ENCODE assay signal across 8 cellular contexts in genomic region chr18:46071615-46071893, GRCh38. TPM values are rescaled to one million over a fixed set of nuclear protein-coding genes. Genes with fewer than 3 reads are reported as not detected.
A peak's percentile ranks its signal among the peaks of the same experiment; 100 is the strongest.
DNase-seq lines count a peak whose midpoint lies in the region; ATAC-seq and TF ChIP-seq lines count a peak whose summit lies in the region.

No MANE protein-coding gene starts in this region.

- no peaks in the 10 kb centered on the region for H3K27me3 ChIP-seq in kidney epithelial cell (ENCODE audit: control insufficient read depth, insufficient read depth, low read length)

- H3K4me3 ChIP-seq in kidney epithelial cell (ENCODE audit: low read depth, low read length): peak overlapping the region; percentile 80

- H3K9me3 Mint-ChIP-seq in activated naive CD8-positive, alpha-beta T cell treated with anti-CD3 and anti-CD28 coated beads, Interleukin-2, amount 50 U/mL, for 24 hours: no peaks in the 10 kb centered on the region

- peaks cover 7% of the 10 kb centered on the region for H3K36me3 Mint-ChIP-seq in activated naive CD8-positive, alpha-beta T cell treated with anti-CD3 and anti-CD28 coated beads, Interleukin-2, amount 50 U/mL, for 24 hours (ENCODE audit: low read depth)

- H3K9ac ChIP-seq in ES-I3 (ENCODE audit: low read depth, low read length): peak overlapping the region; percentile 97

- TF ChIP-seq CTCF in kidney epithelial cell (IDR thresholded peaks at IDR 0.05; ENCODE audit: insufficient read depth, low read length, poor library complexity, severe bottlenecking): no peak

- H3K4me3 Mint-ChIP-seq in activated naive CD8-positive, alpha-beta T cell treated with anti-CD3 and anti-CD28 coated beads, Interleukin-2, amount 50 U/mL, for 24 hours: peak overlapping the region; percentile 82

- H3K36me3 ChIP-seq in ES-I3 (ENCODE audit: insufficient read depth, low read length) (no peaks in the 10 kb centered on the region), kidney epithelial cell (ENCODE audit: control insufficient read depth, insufficient read depth, low read length) (no peaks in the 10 kb centered on the region)

- H3K4me1 ChIP-seq in ES-I3 (ENCODE audit: insufficient read depth, low read length): no peaks in the 10 kb centered on the region; the same call in 1 of the 2 replicates

- peaks cover 2% of the 10 kb centered on the region for H3K27me3 Mint-ChIP-seq in activated naive CD8-positive, alpha-beta T cell treated with anti-CD3 and anti-CD28 coated beads, Interleukin-2, amount 50 U/mL, for 24 hours

- H3K27ac ChIP-seq in substantia nigra (ENCODE audit: low read depth, low read length, poor library complexity, severe bottlenecking): peak overlapping the region; percentile 21

- peak overlapping the region; percentile 81 for H3K27ac Mint-ChIP-seq in activated naive CD8-positive, alpha-beta T cell treated with anti-CD3 and anti-CD28 coated beads, Interleukin-2, amount 50 U/mL, for 24 hours

- H3K4me1 Mint-ChIP-seq in activated naive CD8-positive, alpha-beta T cell treated with anti-CD3 and anti-CD28 coated beads, Interleukin-2, amount 50 U/mL, for 24 hours: peaks cover 45% of the 10 kb centered on the region

- peak; percentile 7 for ATAC-seq in HG03066 (IDR thresholded peaks at IDR 0.05; ENCODE audit: low read depth, unreplicated experiment)
- peak; percentile 37 for ATAC-seq in activated naive CD8-positive, alpha-beta T cell treated with anti-CD3 and anti-CD28 coated beads, Interleukin-2, amount 50 U/mL, for 24 hours
- no peak for ATAC-seq in HG02763 (IDR thresholded peaks at IDR 0.05; ENCODE audit: unreplicated experiment)

- no peaks in the 10 kb centered on the region for H3K9me3 ChIP-seq in ES-I3 (ENCODE audit: control insufficient read depth, insufficient read depth, low read length)

- peak; percentile 29 for DNase-seq in activated naive CD8-positive, alpha-beta T cell treated with anti-CD3 and anti-CD28 coated beads, Interleukin-2, amount 50 U/mL, for 24 hours
- DNase-seq in kidney epithelial cell (ENCODE audit: low read depth) (no peak), substantia nigra (lab: John Stamatoyannopoulos, UW) (no peak), islet precursor cell (no peak), AG20443 (ENCODE audit: low spot score) (no peak)

RNA-seq across cellular contexts. Expression of gene PSTPIP2, which starts 0.5 kb away (rescaled TPM):
- 11.2 and 14.2 TPM in 2 replicates for total RNA-seq in kidney epithelial cell

RNA-seq across cellular contexts. Expression of gene ATP5F1A, which starts 26.5 kb away (rescaled TPM):
- total RNA-seq in kidney epithelial cell: 360 and 364 TPM in 2 replicates

RNA-seq across cellular contexts. Expression of gene HAUS1, which starts 32.6 kb away (rescaled TPM):
- total RNA-seq in kidney epithelial cell: 28.8 and 36.3 TPM in 2 replicates
